9 cellular contexts compared by ENCODE assay signal in genomic region chr3:183515968-183516851, GRCh38. TPM values are rescaled to one million over a fixed set of nuclear protein-coding genes. Genes with fewer than 3 reads are reported as not detected.
DNase-seq lines count a peak whose midpoint lies in the region; ATAC-seq and TF ChIP-seq lines count a peak whose summit lies in the region.
"Had no signal": no experiment of that assay in that cellular context is flagged by ENCODE, and none has a peak within 500 bp of the region (broad histone marks: within the 10 kb centered on the region; RNA-seq: fewer than 3 reads in every experiment).

No MANE protein-coding gene starts in this region.

- H3K36me3 Mint-ChIP-seq in T-helper 17 cell (ENCODE audit: low read depth) (peaks cover 7% of the 10 kb centered on the region), chondrocyte (ENCODE audit: low read depth) (no peaks in the 10 kb centered on the region)

- H3K27ac Mint-ChIP-seq in T-helper 17 cell (peak overlapping the region; percentile 94), chondrocyte (ENCODE audit: unreplicated experiment) (no peak overlapping the region)

- ATAC-seq in GM18517 (IDR thresholded peaks at IDR 0.05; ENCODE audit: unreplicated experiment), result peak; percentile 78
- peak; percentile 76 for ATAC-seq in HG02885 (IDR thresholded peaks at IDR 0.05; ENCODE audit: poor library complexity, unreplicated experiment)
- ATAC-seq in T-helper 17 cell, result peak; percentile 80

- H3K9me3 ChIP-seq in T-helper 17 cell (ENCODE audit: control insufficient read depth, low read length, poor library complexity, severe bottlenecking), result no peaks in the 10 kb centered on the region

- H3K9me3 Mint-ChIP-seq in chondrocyte (ENCODE audit: low read depth), result no peaks in the 10 kb centered on the region

- peak overlapping the region; percentile 61 for H3K4me3 Mint-ChIP-seq in T-helper 17 cell
- H3K4me3 Mint-ChIP-seq in chondrocyte (ENCODE audit: unreplicated experiment), result no peak overlapping the region

- H3K27me3 Mint-ChIP-seq in T-helper 17 cell (no peaks in the 10 kb centered on the region), chondrocyte (ENCODE audit: low read depth) (peaks cover 27% of the 10 kb centered on the region)

- peak; percentile 13 for TF ChIP-seq CTCF in chondrocyte (IDR thresholded peaks at IDR 0.05)

- H3K4me1 Mint-ChIP-seq in T-helper 17 cell (peaks cover 63% of the 10 kb centered on the region), chondrocyte (ENCODE audit: low read depth) (peaks cover 6% of the 10 kb centered on the region)

- DNase-seq in T-helper 17 cell (peak in 2 of 3 donors; percentile 27 to 53), chondrocyte (ENCODE audit: low spot score) (no peak), HuH-7.5 (ENCODE audit: low spot score) (no peak), NCI-H446 (lab: John Stamatoyannopoulos, UW) (no peak), SW480 (ENCODE audit: low spot score) (no peak)
- peak; percentile 39 to 43 for DNase-seq in stimulated activated CD8-positive, alpha-beta memory T cell treated with anti-CD3 and anti-CD28 coated beads, Interleukin-7, amount 100 ng/mL, for 4 hours (ENCODE audit: low read depth in 2 of 2)

RNA-seq across cellular contexts. Expression of gene KLHL6, which starts 39.3 kb away (rescaled TPM):
- total RNA-seq in T-helper 17 cell, result 10 to 100 TPM; 29.3 to 35.7 TPM
- total RNA-seq in chondrocyte, result not detected in 3 replicates
- total RNA-seq: fibroblast of lung had no signal

Comparison
In these comparisons a context has a peak if more than half of its experiments do, and no peak if none do; other contexts are left out.
1. DNase-seq: peak in T-helper 17 cell (2 of 3) and stimulated activated CD8-positive, alpha-beta memory T cell treated with anti-CD3 and anti-CD28 coated beads, Interleukin-7, amount 100 ng/mL, for 4 hours (2 of 2); none in chondrocyte (single experiment), HuH-7.5 (single experiment), NCI-H446 (0 of 2) and SW480 (single experiment).
2. RNA of gene KLHL6, which starts 39.3 kb away (total RNA-seq): 29.3 to 35.7 TPM in T-helper 17 cell; not detected in chondrocyte; every median in the first group is over 10 times any median in the second.
3. Peak in every context shown above with its lines, with median percentiles within 50 percentile points of each other: ATAC-seq.